In genomic region chr1:22398656-22399420, GRCh38 we compare ENCODE assay signal across 19 cellular contexts. TPM values are rescaled to one million over a fixed set of nuclear protein-coding genes. Genes with fewer than 3 reads are reported as not detected.
DNase-seq lines count a peak whose midpoint lies in the region; ATAC-seq and TF ChIP-seq lines count a peak whose summit lies in the region.
"Had no signal": no experiment of that assay in that cellular context is flagged by ENCODE, and none has a peak within 500 bp of the region (broad histone marks: within the 10 kb centered on the region; RNA-seq: fewer than 3 reads in every experiment).

No MANE protein-coding gene starts in this region.

- DNase-seq in AG10803 (ENCODE audit: low read depth) (peak; percentile 7), Daoy (ENCODE audit: low read depth) (peak; percentile 37), SW480 (ENCODE audit: low spot score) (peak; percentile 48), NCI-H1930 (lab: John Stamatoyannopoulos, UW) (no peak), Right ventricle myocardium superior (no peak), HPDE6-E6E7 (ENCODE audit: extremely low spot score) (no peak), medulla oblongata (ENCODE audit: extremely low spot score) (no peak)
- DNase-seq in effector memory CD8-positive, alpha-beta T cell, result no peak
- DNase-seq: activated T-cell treated with anti-CD3 and anti-CD28 coated beads, Interleukin-2, amount 50 U/mL, for 4 hours; Calu3; Kasumi-1; NCI-H1436; NCI-H2227 treated with DMSO at 0.1 percent for 48 hours; pancreas; stimulated activated CD4-positive, alpha-beta T cell treated with anti-CD3 and anti-CD28 coated beads, Interleukin-4, amount 100 ng/mL, for 24 hours had no signal

- peak; percentile 42 for ATAC-seq in effector memory CD8-positive, alpha-beta T cell (replicated peaks)
- no peak for ATAC-seq in Right ventricle myocardium superior (ENCODE audit: poor library complexity)
- ATAC-seq: activated T-cell treated with anti-CD3 and anti-CD28 coated beads, Interleukin-2, amount 50 U/mL, for 4 hours; pancreas; SK-N-SH treated with all-trans-retinoic acid at 6 μM for 48 hours had no signal

- H3K4me3 Mint-ChIP-seq in effector memory CD8-positive, alpha-beta T cell, result peak overlapping the region in 1 of 2 donors; percentile 25
- H3K4me3 Mint-ChIP-seq: activated T-cell treated with anti-CD3 and anti-CD28 coated beads, Interleukin-2, amount 50 U/mL, for 4 hours had no signal

- TF ChIP-seq CTCF in AG10803 (conservative IDR thresholded peaks at IDR 0.05; ENCODE audit: low read length), result no peak

- peaks cover 72 to 88% of the 10 kb centered on the region in 2 donors for H3K27me3 Mint-ChIP-seq in effector memory CD8-positive, alpha-beta T cell

- intact Hi-C loops in Right ventricle myocardium superior (cut with DNase I), result no loop called here

- peaks cover 7 to 17% of the 10 kb centered on the region in 2 donors for H3K4me1 Mint-ChIP-seq in effector memory CD8-positive, alpha-beta T cell (ENCODE audit: low read depth in 2 of 2)

- peaks cover 4% of the 10 kb centered on the region for H3K36me3 Mint-ChIP-seq in effector memory CD8-positive, alpha-beta T cell (ENCODE audit: insufficient read depth)
- H3K36me3 Mint-ChIP-seq: activated naive CD4-positive, alpha-beta T cell treated with anti-CD3 and anti-CD28 coated beads, Interleukin-2, amount 50 U/mL, for 72 hours had no signal

- H3K9me3 Mint-ChIP-seq in effector memory CD8-positive, alpha-beta T cell, result no peaks in the 10 kb centered on the region
- H3K9me3 Mint-ChIP-seq: activated naive CD4-positive, alpha-beta T cell treated with anti-CD3 and anti-CD28 coated beads, Interleukin-2, amount 50 U/mL, for 72 hours; activated T-cell treated with anti-CD3 and anti-CD28 coated beads, Interleukin-2, amount 50 U/mL, for 4 hours had no signal

- no peak overlapping the region for H3K4me3 ChIP-seq in AG10803 (ENCODE audit: low read length)
- H3K4me3 ChIP-seq: cardiac muscle cell, pancreas, suprapubic skin had no signal

- H3K27ac Mint-ChIP-seq in effector memory CD8-positive, alpha-beta T cell, result no peak overlapping the region
- H3K27ac Mint-ChIP-seq: activated naive CD4-positive, alpha-beta T cell treated with anti-CD3 and anti-CD28 coated beads, Interleukin-2, amount 50 U/mL, for 72 hours had no signal

RNA-seq across cellular contexts. Expression of gene ZBTB40, which starts 52.8 kb away (rescaled TPM):
- 10.7 and 13.0 TPM in 2 replicates for total RNA-seq in Daoy (2014; rRNA removed; shearing (Covaris generic))
- 15.0 TPM for total RNA-seq in Right ventricle myocardium superior

Comparison
In these comparisons a context has a peak if more than half of its experiments do, and no peak if none do; other contexts are left out.
1. DNase-seq: peak in AG10803 (single experiment), Daoy (single experiment) and SW480 (single experiment); none in effector memory CD8-positive, alpha-beta T cell (0 of 3), NCI-H1930 (0 of 2), Right ventricle myocardium superior (single experiment), HPDE6-E6E7 (single experiment) and medulla oblongata (single experiment).